21 cellular contexts compared by ENCODE assay signal in genomic region chr11:133710681-133711240, GRCh38.
"Had no signal": no experiment of that assay in that cellular context is flagged by ENCODE, and none has a peak within 500 bp of the region (broad histone marks: within the 10 kb centered on the region; RNA-seq: fewer than 3 reads in every experiment).

No MANE protein-coding gene starts in this region.

- H3K4me1 Mint-ChIP-seq: immature natural killer cell; naive thymus-derived CD8-positive, alpha-beta T cell had no signal

- H3K4me1 ChIP-seq: gastrocnemius medialis, suprapubic skin, thyroid gland, upper lobe of left lung, uterus had no signal

- DNase-seq: cortex of kidney; effector memory CD8-positive, alpha-beta T cell; gastrocnemius medialis; immature natural killer cell; kidney; left colon; mammary epithelial cell; mucosa of descending colon; naive thymus-derived CD8-positive, alpha-beta T cell; right cardiac atrium; small intestine; stimulated activated CD4-positive, alpha-beta T cell treated with anti-CD3 and anti-CD28 coated beads, Interleukin-12 subunit alpha, Interleukin-12 subunit beta, amount 100 ng/mL, for 4 hours; stimulated activated CD4-positive, alpha-beta T cell treated with anti-CD3 and anti-CD28 coated beads, Interleukin-2, amount 100 ng/mL, for 48 hours; stimulated activated naive CD4-positive, alpha-beta T cell treated with Interleukin-2 at 50 U/mL for 16 hours; thyroid gland; upper lobe of left lung; uterus had no signal

- H3K4me3 Mint-ChIP-seq: effector memory CD8-positive, alpha-beta T cell; immature natural killer cell; naive thymus-derived CD8-positive, alpha-beta T cell had no signal

- H3K27ac ChIP-seq: epithelial cell of prostate, esophagus muscularis mucosa, gastrocnemius medialis, neutrophil, suprapubic skin, thyroid gland, upper lobe of left lung, uterus had no signal

- H3K36me3 ChIP-seq: esophagus muscularis mucosa, gastrocnemius medialis, neutrophil, suprapubic skin, thyroid gland, upper lobe of left lung, uterus had no signal

- H3K27ac Mint-ChIP-seq: effector memory CD8-positive, alpha-beta T cell; immature natural killer cell; naive thymus-derived CD8-positive, alpha-beta T cell had no signal

- H3K9me3 Mint-ChIP-seq: naive thymus-derived CD8-positive, alpha-beta T cell had no signal

- H3K27me3 ChIP-seq: gastrocnemius medialis, neutrophil, suprapubic skin, thyroid gland, upper lobe of left lung, uterus had no signal

- H3K36me3 Mint-ChIP-seq: immature natural killer cell; naive thymus-derived CD8-positive, alpha-beta T cell had no signal

- H3K27me3 Mint-ChIP-seq: effector memory CD8-positive, alpha-beta T cell had no signal

- H3K4me3 ChIP-seq: esophagus muscularis mucosa, gastrocnemius medialis, mucosa of descending colon, suprapubic skin, thyroid gland, upper lobe of left lung, uterus had no signal

- ATAC-seq: effector memory CD8-positive, alpha-beta T cell; gastrocnemius medialis; left colon; mucosa of descending colon; naive thymus-derived CD8-positive, alpha-beta T cell had no signal
